Comparison of ENCODE assay signal across 8 cellular contexts in the genomic region with DNA sequence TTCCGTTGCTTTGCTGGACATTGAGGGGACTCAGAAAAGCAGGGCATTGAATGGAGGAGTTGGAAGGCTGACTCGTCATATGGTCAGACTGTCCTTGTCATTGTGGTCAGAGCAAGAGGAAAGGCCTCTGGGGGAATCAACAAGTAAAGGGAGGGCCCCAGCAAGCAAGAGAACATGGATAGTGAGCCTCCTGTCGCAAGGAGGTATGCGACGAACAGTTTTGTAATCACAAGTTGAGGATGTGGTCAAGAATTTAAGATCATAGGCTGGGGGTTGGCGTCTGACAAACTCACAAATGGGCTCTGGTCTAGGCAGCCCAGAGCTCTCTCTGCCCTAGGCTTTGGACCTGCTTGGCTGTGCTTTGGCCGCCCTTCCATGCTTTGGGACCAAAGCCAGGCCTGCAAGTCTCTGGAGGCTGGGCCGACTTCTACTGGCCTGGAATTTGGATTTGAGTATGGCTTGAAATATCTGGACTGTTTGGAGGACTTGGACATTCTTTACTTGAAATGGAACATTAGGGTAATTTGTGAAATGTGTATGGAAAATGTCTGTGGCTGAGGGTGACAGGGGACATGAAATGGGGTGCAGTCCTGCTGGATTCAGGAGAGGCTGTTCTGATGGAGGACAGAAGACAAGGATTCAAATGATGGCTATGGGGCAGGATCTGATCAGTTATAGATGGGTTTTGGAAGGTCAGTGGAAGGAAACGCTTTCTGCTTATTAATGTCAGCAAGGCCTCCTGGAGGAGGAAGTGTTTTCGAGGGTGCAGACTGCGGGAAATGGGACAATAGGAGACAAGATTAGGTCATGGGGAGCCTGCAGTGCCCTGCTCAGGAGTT. TPM values are rescaled to one million over a fixed set of nuclear protein-coding genes. Genes with fewer than 3 reads are reported as not detected.
A peak's percentile ranks its signal among the peaks of the same experiment; 100 is the strongest.
DNase-seq lines count a peak whose midpoint lies in the region; ATAC-seq, FAIRE-seq and TF ChIP-seq lines count a peak whose summit lies in the region.

No MANE protein-coding gene starts in this region.

- POLR2A ChIA-PET in PC-3 (lab: Charles Lee; ENCODE audit: unreplicated experiment), result no interaction called here

- FAIRE-seq in GM12892 (lab: Jason Lieb, UNC), result no peak

- intact Hi-C loops in PC-3 (cut with micrococcal nuclease), result no loop called here

- TF ChIP-seq CTCF in AG09309 (IDR thresholded peaks at IDR 0.05; ENCODE audit: control insufficient read depth, insufficient read depth, low read depth, low read length, missing control alignments) (no peak), PC-3 (conservative IDR thresholded peaks at IDR 0.05; ENCODE audit: low read depth, low read length) (no peak)

- peak overlapping the region; percentile 62 for H3K27ac ChIP-seq in PC-3 (ENCODE audit: low read length)

- H3K4me3 ChIP-seq in AG09309 (ENCODE audit: control insufficient read depth, low read depth, low read length) (peak overlapping the region; percentile 81), PC-3 (ENCODE audit: low read length) (peak overlapping the region; percentile 95; the same call in 1 of the 2 replicates)

- no peak overlapping the region for H3K9ac ChIP-seq in PC-3 (ENCODE audit: low read length)

- H3K4me1 ChIP-seq in PC-3 (ENCODE audit: insufficient read depth, low read length), result peaks cover 53% of the 10 kb centered on the region

- no peaks in the 10 kb centered on the region for H3K27me3 ChIP-seq in PC-3 (ENCODE audit: low read length)

- in situ Hi-C loops in KBM-7 (cut with MboI; ENCODE audit: low pct_unique_long_range_greater_than_20kb, low sequenced_read_pairs), result no loop called here

- peaks cover 76% of the 10 kb centered on the region for H3K79me2 ChIP-seq in PC-3 (ENCODE audit: low read length)

- DNase-seq in AG09309 (ENCODE audit: low read depth), result peak; percentile 62
- peak; percentile 67 for DNase-seq in PC-3
- DNase-seq in epidermal melanocyte (ENCODE audit: insufficient read length, low spot score), result peak; percentile 73
- DNase-seq in myocyte (ENCODE audit: low read depth), result peak; percentile 70
- no peak for DNase-seq in KBM-7
- DNase-seq in GM12892 (ENCODE audit: insufficient read length), result no peak

- H3K36me3 ChIP-seq in PC-3 (ENCODE audit: low read depth, low read length), result no peaks in the 10 kb centered on the region

- TF ChIP-seq POLR2A in GM12892 (IDR thresholded peaks at IDR 0.05; ENCODE audit: low read depth, low read length), result no peak

- no peaks in the 10 kb centered on the region for H3F3A ChIP-seq in PC-3 (ENCODE audit: low read length, unreplicated experiment)

- ATAC-seq in PC-3, result peak; percentile 42
- ATAC-seq in GM19035 (IDR thresholded peaks at IDR 0.05; ENCODE audit: unreplicated experiment), result no peak
- ATAC-seq in GM19452 (IDR thresholded peaks at IDR 0.05; ENCODE audit: unreplicated experiment), result no peak

- H3K4me2 ChIP-seq in PC-3 (ENCODE audit: low read length), result peak overlapping the region; percentile 91

- no TSS peak for BruUV-seq in PC-3 (replicated peaks; lab: Mats Ljungman, UMichigan)

- no peaks in the 10 kb centered on the region for H3K9me2 ChIP-seq in PC-3 (replicated peaks; ENCODE audit: low read length)

- peaks cover 29% of the 10 kb centered on the region; the same call in 1 of the 2 replicates for H4K20me1 ChIP-seq in PC-3 (ENCODE audit: low read length)

- CTCF ChIA-PET in PC-3 (lab: Charles Lee), result no interaction called here

- H3K9me3 ChIP-seq in PC-3 (ENCODE audit: low read length), result no peaks in the 10 kb centered on the region

- H2AFZ ChIP-seq in PC-3 (ENCODE audit: low read length), result no peak overlapping the region

RNA-seq across cellular contexts. Expression of gene NDST1, which starts 19.2 kb away (rescaled TPM):
- total RNA-seq in PC-3 (2014; rRNA removed) (42.6 and 46.1 TPM in 2 replicates), myocyte (73.7 and 105 TPM in 2 replicates)
- 353 TPM for polyA plus RNA-seq in myocyte (2012)
- 6.3 TPM for polyA plus RNA-seq in GM12892 (2012; ENCODE audit: missing spikeins)

RNA-seq across cellular contexts. Expression of gene RPS14, which starts 39.2 kb away (rescaled TPM):
- total RNA-seq in PC-3 (2014; rRNA removed) (2,005 and 2,031 TPM in 2 replicates), myocyte (1,461 and 1,734 TPM in 2 replicates)
- 2,827 TPM for polyA plus RNA-seq in myocyte (2012)
- 4,425 TPM for polyA plus RNA-seq in GM12892 (2012; ENCODE audit: missing spikeins)

Comparison
In these comparisons a context has a peak if more than half of its experiments do, and no peak if none do; other contexts are left out.
1. DNase-seq: peak in AG09309 (single experiment), PC-3 (single experiment), epidermal melanocyte (single experiment) and myocyte (single experiment); none in KBM-7 (single experiment) and GM12892 (single experiment).